Comparison of ENCODE assay signal across 13 cellular contexts in the genomic region with DNA sequence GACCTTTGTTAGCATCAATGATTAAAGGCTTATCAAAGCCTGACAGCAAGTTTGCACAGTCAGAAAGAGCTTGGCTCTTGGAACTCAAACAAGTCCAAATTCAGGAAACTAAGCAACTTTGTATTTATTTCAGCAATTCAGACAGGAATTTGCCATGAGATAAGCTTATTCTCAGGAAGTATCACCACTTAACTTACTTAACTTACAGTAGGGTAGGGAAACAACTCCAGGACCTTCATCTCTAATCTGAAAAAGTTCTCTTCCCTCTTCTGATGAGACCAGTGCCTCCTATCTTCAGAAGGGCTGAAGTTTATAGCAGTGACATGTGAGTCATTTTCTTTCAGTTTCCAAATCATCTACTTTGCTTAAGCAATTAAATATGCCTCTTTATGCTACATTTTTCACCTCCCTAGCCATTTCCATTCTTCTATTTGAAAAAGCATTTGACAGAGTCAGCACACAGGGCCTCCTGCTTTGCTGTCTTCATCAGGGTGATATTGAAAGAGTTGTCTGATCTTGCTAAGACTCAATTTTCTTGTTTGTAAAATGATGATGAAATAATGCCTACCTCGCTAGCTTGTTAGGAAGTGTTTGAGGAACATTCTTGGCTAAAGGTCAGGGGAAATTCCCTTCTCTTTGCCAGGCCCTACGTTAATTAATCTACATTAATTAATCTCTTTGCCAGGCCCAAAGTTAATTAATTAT.
DNase-seq lines count a peak whose midpoint lies in the region; ATAC-seq, FAIRE-seq and TF ChIP-seq lines count a peak whose summit lies in the region.
"Had no signal": no experiment of that assay in that cellular context is flagged by ENCODE, and none has a peak within 500 bp of the region (broad histone marks: within the 10 kb centered on the region; RNA-seq: fewer than 3 reads in every experiment).

No MANE protein-coding gene starts in this region.

- H4K20me1 ChIP-seq in HepG2 (ENCODE audit: insufficient read depth, low read length) = no peaks in the 10 kb centered on the region

- no peak overlapping the region for H3K27ac ChIP-seq in HepG2 (ENCODE audit: extremely low read length, insufficient read depth, low read length)
- no peak overlapping the region for H3K27ac ChIP-seq in SJCRH30
- H3K27ac ChIP-seq: gastroesophageal sphincter, thyroid gland had no signal

- in situ Hi-C loops in HepG2 (cut with HindIII; ENCODE audit: extremely low pct_ligation_motif_present, low pct_unique_long_range_greater_than_20kb) = no loop called here

- H2AFZ ChIP-seq in HepG2 (ENCODE audit: low read length) = no peak overlapping the region

- H3K9me3 ChIP-seq in HepG2 (ENCODE audit: low read length) (peaks cover 46% of the 10 kb centered on the region), SJCRH30 (replicated peaks) (no peaks in the 10 kb centered on the region; the same call in 1 of the 2 replicates)
- H3K9me3 ChIP-seq: gastroesophageal sphincter, thyroid gland had no signal

- H3K27me3 Mint-ChIP-seq in chondrocyte (ENCODE audit: low read depth) = no peaks in the 10 kb centered on the region

- no peak for DNase-seq in AG09319 (ENCODE audit: extremely low read depth, low read depth)
- DNase-seq in HuH-7 (ENCODE audit: low spot score) = peak; percentile 23
- no peak for DNase-seq in chondrocyte (ENCODE audit: low spot score)
- DNase-seq in HepG2 (ENCODE audit: low spot score) = no peak
- no peak for DNase-seq in SJCRH30
- no peak for DNase-seq in CD1c-positive myeloid dendritic cell (ENCODE audit: extremely low spot score)
- DNase-seq in amygdala (lab: John Stamatoyannopoulos, UW) = no peak
- DNase-seq: activated naive CD4-positive, alpha-beta T cell treated with anti-CD3 and anti-CD28 coated beads for 36 hours; NCI-H146; stimulated activated CD4-positive, alpha-beta T cell treated with anti-CD3 and anti-CD28 coated beads, Interleukin-2, amount 100 ng/mL, for 48 hours; thyroid gland had no signal

- no peak for FAIRE-seq in HepG2 (lab: Jason Lieb, UNC)

- 1% methylated on average over 2 of the region's 2 CpGs for WGBS in HepG2 (ENCODE audit: low lambda C conversion rate)

- intact Hi-C loops in HepG2 (cut with micrococcal nuclease; ENCODE audit: unreplicated experiment) = no loop called here

- no peak for TF ChIP-seq POLR2A in HepG2 (IDR thresholded peaks at IDR 0.05; ENCODE audit: insufficient read depth in 1 of 2, low read depth in 2 of 2, low read length in 2 of 2)

- H3K4me3 Mint-ChIP-seq in chondrocyte (ENCODE audit: unreplicated experiment) = no peak overlapping the region
- H3K4me3 Mint-ChIP-seq: activated naive CD4-positive, alpha-beta T cell treated with anti-CD3 and anti-CD28 coated beads for 36 hours had no signal

- H3K4me3 ChIP-seq in HepG2 (replicated peaks in 1 of 3; ENCODE audit: insufficient read depth in 1 of 3, low read depth in 2 of 3, low read length in 3 of 3) (no peak overlapping the region), SJCRH30 (no peak overlapping the region)
- H3K4me3 ChIP-seq: gastroesophageal sphincter, thyroid gland had no signal

- TF ChIP-seq RAD21 in HepG2 (CRISPR knock-in tag; IDR thresholded peaks at IDR 0.05) = no peak

- no peak overlapping the region for H3K9ac ChIP-seq in HepG2 (ENCODE audit: insufficient read depth, low read depth, low read length)

- no peaks in the 10 kb centered on the region for H3K36me3 Mint-ChIP-seq in chondrocyte (ENCODE audit: low read depth)

- ATAC-seq in HepG2 (no peak), GM18502 (IDR thresholded peaks at IDR 0.05; ENCODE audit: poor library complexity, unreplicated experiment) (no peak)
- ATAC-seq: gastroesophageal sphincter had no signal

- TF ChIP-seq EP300 in HepG2 (IDR thresholded peaks at IDR 0.05; ENCODE audit: low read depth in 2 of 2, low read length in 2 of 2) = no peak
- TF ChIP-seq EP300 in HepG2 (CRISPR knock-in tag; IDR thresholded peaks at IDR 0.05; ENCODE audit: borderline replicate concordance) = no peak

- no peak overlapping the region for H3K4me2 ChIP-seq in HepG2 (ENCODE audit: low read depth, low read length)

- CTCF ChIA-PET in HepG2 (lab: Yijun Ruan, JAX; ENCODE audit: low intra/inter-chr PET ratio, low total read pairs) = no interaction called here

- BruUV-seq in HepG2 (replicated peaks; lab: Mats Ljungman, UMichigan) = no TSS peak

- no peak overlapping the region for H3K27ac Mint-ChIP-seq in chondrocyte (ENCODE audit: unreplicated experiment)
- H3K27ac Mint-ChIP-seq: activated naive CD4-positive, alpha-beta T cell treated with anti-CD3 and anti-CD28 coated beads for 36 hours had no signal

- H3K4me1 Mint-ChIP-seq in chondrocyte (ENCODE audit: low read depth) = peaks cover 18% of the 10 kb centered on the region

- H3K36me3 ChIP-seq in HepG2 (replicated peaks in 1 of 2; ENCODE audit: control insufficient read depth in 1 of 2, insufficient read depth in 2 of 2, low read length in 2 of 2) (no peaks in the 10 kb centered on the region), SJCRH30 (no peaks in the 10 kb centered on the region)
- H3K36me3 ChIP-seq: gastroesophageal sphincter, thyroid gland had no signal

- H3K4me1 ChIP-seq in HepG2 (ENCODE audit: insufficient read depth, low read length) (no peaks in the 10 kb centered on the region), SJCRH30 (no peaks in the 10 kb centered on the region)

- POLR2A ChIA-PET in HepG2 (lab: Yijun Ruan, JAX) = no interaction called here

- H3K27me3 ChIP-seq in HepG2 (ENCODE audit: control insufficient read depth in 1 of 2, insufficient read depth in 2 of 2, low read length in 2 of 2) (no peaks in the 10 kb centered on the region), SJCRH30 (no peaks in the 10 kb centered on the region)
- H3K27me3 ChIP-seq: gastroesophageal sphincter, thyroid gland had no signal

- no peaks in the 10 kb centered on the region for H3K79me2 ChIP-seq in HepG2 (ENCODE audit: insufficient read depth, low read length)

- H3K9me3 Mint-ChIP-seq in chondrocyte (ENCODE audit: low read depth) = no peaks in the 10 kb centered on the region
- H3K9me3 Mint-ChIP-seq: activated naive CD4-positive, alpha-beta T cell treated with anti-CD3 and anti-CD28 coated beads for 36 hours had no signal

- TF ChIP-seq CTCF in AG09319 (IDR thresholded peaks at IDR 0.05; ENCODE audit: low read depth, low read length) = peak; percentile 46
- TF ChIP-seq CTCF in chondrocyte (IDR thresholded peaks at IDR 0.05) = peak; percentile 58
- no peak for TF ChIP-seq CTCF in HepG2 (CRISPR knock-in tag; IDR thresholded peaks at IDR 0.05)

TF ChIP-seq in HepG2, 621 proteins besides CTCF, POLR2A, EP300 and RAD21:
- TF ChIP-seq CEBPB (IDR thresholded peaks at IDR 0.05; ENCODE audit: borderline replicate concordance, low read depth, low read length) = peak; percentile 28; the same call in 1 of the 2 replicates
- TF ChIP-seq GABPA (IDR thresholded peaks at IDR 0.05; ENCODE audit: low read depth, low read length) = no peak
- no peak for TF ChIP-seq GABPA (CRISPR knock-in tag; IDR thresholded peaks at IDR 0.05; ENCODE audit: low read depth)
- TF ChIP-seq MYC (CRISPR knock-in tag; IDR thresholded peaks at IDR 0.05; ENCODE audit: borderline replicate concordance) = no peak
TF ChIP-seq in HepG2: peak in this region for 1.
